Comparison of ENCODE assay signal across 9 cellular contexts in genomic region chr6:159852877-159853276, GRCh38. TPM values are rescaled to one million over a fixed set of nuclear protein-coding genes. Genes with fewer than 3 reads are reported as not detected.
DNase-seq lines count a peak whose midpoint lies in the region; ATAC-seq and TF ChIP-seq lines count a peak whose summit lies in the region.
"Had no signal": no experiment of that assay in that cellular context is flagged by ENCODE, and none has a peak within 500 bp of the region (broad histone marks: within the 10 kb centered on the region; RNA-seq: fewer than 3 reads in every experiment).

No MANE protein-coding gene starts in this region.

- peak; percentile 30 for TF ChIP-seq CTCF in brain microvascular endothelial cell (IDR thresholded peaks at IDR 0.05; ENCODE audit: low read depth, low read length, missing control alignments)
- no peak for TF ChIP-seq CTCF in omental fat pad (IDR thresholded peaks at IDR 0.05)

- no peaks in the 10 kb centered on the region for H3K27me3 ChIP-seq in Karpas-422 (ENCODE audit: low read length)
- H3K27me3 ChIP-seq in brain microvascular endothelial cell (replicated peaks), result no peaks in the 10 kb centered on the region

- no peaks in the 10 kb centered on the region for H3K79me2 ChIP-seq in Karpas-422 (ENCODE audit: low read length)

- H3K9ac ChIP-seq in Karpas-422 (ENCODE audit: low read length), result no peak overlapping the region

- no peak overlapping the region for H2AFZ ChIP-seq in Karpas-422 (ENCODE audit: low read length)

- in situ Hi-C loops in brain microvascular endothelial cell (cut with HindIII; ENCODE audit: low pct_ligation_motif_present, low sequenced_read_pairs), result no loop called here

- H3K4me3 ChIP-seq in Karpas-422 (ENCODE audit: low read length) (no peak overlapping the region), brain microvascular endothelial cell (ENCODE audit: low read depth, low read length) (no peak overlapping the region)

- H3K27ac ChIP-seq in Karpas-422 (ENCODE audit: low read length) (no peak overlapping the region), brain microvascular endothelial cell (no peak overlapping the region)

- H4K20me1 ChIP-seq in Karpas-422 (ENCODE audit: insufficient read depth, low read depth, low read length), result no peaks in the 10 kb centered on the region

- H3K4me2 ChIP-seq in Karpas-422 (ENCODE audit: low read depth, low read length, poor library complexity, severe bottlenecking), result no peak overlapping the region

- no peaks in the 10 kb centered on the region for H3K9me3 ChIP-seq in Karpas-422 (ENCODE audit: low read length)

- H3K9me2 ChIP-seq in Karpas-422 (replicated peaks; ENCODE audit: insufficient read depth, low read length), result no peaks in the 10 kb centered on the region

- peak; percentile 40 for DNase-seq in NCI-H1092 treated with DMSO at 0.1 percent for 48 hours (lab: John Stamatoyannopoulos, UW)
- no peak for DNase-seq in NCI-H1092 (lab: John Stamatoyannopoulos, UW)
- peak; percentile 50 for DNase-seq in Karpas-422
- DNase-seq in brain microvascular endothelial cell, result no peak
- no peak for DNase-seq in omental fat pad (ENCODE audit: low spot score)
- DNase-seq in NCI-H774 (lab: John Stamatoyannopoulos, UW), result no peak

- H3K36me3 ChIP-seq in Karpas-422 (ENCODE audit: insufficient read depth, low read length) (no peaks in the 10 kb centered on the region), brain microvascular endothelial cell (replicated peaks) (no peaks in the 10 kb centered on the region)

- no peaks in the 10 kb centered on the region for H3K4me1 ChIP-seq in Karpas-422 (ENCODE audit: low read length)

- ATAC-seq in omental fat pad (ENCODE audit: low FRiP score), result peak; percentile 62
- ATAC-seq in HG02798 (IDR thresholded peaks at IDR 0.05; ENCODE audit: poor library complexity, unreplicated experiment), result no peak
- no peak for ATAC-seq in GM19452 (IDR thresholded peaks at IDR 0.05; ENCODE audit: unreplicated experiment)

RNA-seq across cellular contexts. Expression of gene MAS1, which starts 37.9 kb away (rescaled TPM):
- not detected in 2 replicates for total RNA-seq in Karpas-422 (2014; rRNA removed; shearing (Covaris generic); ENCODE audit: low replicate concordance)
- under 1 TPM in 1 of 4 donors, not detected in 3; under 0.01 TPM for total RNA-seq in omental fat pad

RNA-seq across cellular contexts. Expression of gene PNLDC1, which starts 52.8 kb away (rescaled TPM):
- 0.11 TPM in 1 of 2 replicates, not detected in the other for total RNA-seq in Karpas-422 (2014; rRNA removed; shearing (Covaris generic); ENCODE audit: low replicate concordance)
- total RNA-seq in omental fat pad, result under 1 TPM in 1 of 4 donors, not detected in 3; 0.37 TPM
- total RNA-seq: frontal cortex had no signal

Comparison
In these comparisons a context has a peak if more than half of its experiments do, and no peak if none do; other contexts are left out.
1. DNase-seq: peak in NCI-H1092 treated with DMSO at 0.1 percent for 48 hours (single experiment) and Karpas-422 (single experiment); none in NCI-H1092 (single experiment), brain microvascular endothelial cell (single experiment), omental fat pad (single experiment) and NCI-H774 (single experiment).